ENCODE assay signal across 10 cellular contexts in genomic region chr22:46287873-46288751, GRCh38. TPM values are rescaled to one million over a fixed set of nuclear protein-coding genes. Genes with fewer than 3 reads are reported as not detected.
DNase-seq lines count a peak whose midpoint lies in the region; ATAC-seq and TF ChIP-seq lines count a peak whose summit lies in the region.
"Had no signal": no experiment of that assay in that cellular context is flagged by ENCODE, and none has a peak within 500 bp of the region (broad histone marks: within the 10 kb centered on the region; RNA-seq: fewer than 3 reads in every experiment).

No MANE protein-coding gene starts in this region.

- peaks cover 1% of the 10 kb centered on the region for H3K79me1 ChIP-seq in neuronal stem cell (ENCODE audit: low read depth, low read length)

- H3K4me1 Mint-ChIP-seq in activated T-helper 2 cell treated with anti-CD3 and anti-CD28 coated beads, Interferon-gamma antibody, Interleukin-2, Interleukin-4, amounts not matched to agents 10 μg/mL and 5 μg/mL and 100 μg/mL, durations not matched to agents 14 hours and 24 hours and 36 hours (ENCODE audit: low read depth), result peaks cover 2% of the 10 kb centered on the region
- H3K4me1 Mint-ChIP-seq in mesothelial cell of epicardium, result no peaks in the 10 kb centered on the region

- no peak overlapping the region for H2AFZ ChIP-seq in neuronal stem cell (ENCODE audit: low read length)

- peaks cover 48% of the 10 kb centered on the region for H3K36me3 Mint-ChIP-seq in activated T-helper 2 cell treated with anti-CD3 and anti-CD28 coated beads, Interferon-gamma antibody, Interleukin-2, Interleukin-4, amounts not matched to agents 10 μg/mL and 5 μg/mL and 100 μg/mL, durations not matched to agents 14 hours and 24 hours and 36 hours (ENCODE audit: low read depth)
- H3K36me3 Mint-ChIP-seq in mesothelial cell of epicardium, result peaks cover 32% of the 10 kb centered on the region

- H2BK15ac ChIP-seq in neuronal stem cell (ENCODE audit: low read length), result no peak overlapping the region

- no peaks in the 10 kb centered on the region for H3K4me1 ChIP-seq in neuronal stem cell (ENCODE audit: control insufficient read depth in 2 of 2, insufficient read depth in 1 of 2, low read depth in 1 of 2, low read length in 2 of 2)

- no peak overlapping the region for H4K8ac ChIP-seq in neuronal stem cell (ENCODE audit: low read depth, low read length)

- no peak overlapping the region for H3K4me2 ChIP-seq in neuronal stem cell (ENCODE audit: insufficient read depth, low read length, poor library complexity, severe bottlenecking)

- H3K27ac ChIP-seq in neuronal stem cell (replicated peaks; ENCODE audit: low read length), result no peak overlapping the region
- H3K27ac ChIP-seq: 22Rv1, SK-N-MC had no signal

- peak overlapping the region; percentile 61 for H2BK120ac ChIP-seq in neuronal stem cell (ENCODE audit: low read depth, low read length)

- H3K27me3 Mint-ChIP-seq in activated T-helper 2 cell treated with anti-CD3 and anti-CD28 coated beads, Interferon-gamma antibody, Interleukin-2, Interleukin-4, amounts not matched to agents 10 μg/mL and 5 μg/mL and 100 μg/mL, durations not matched to agents 14 hours and 24 hours and 36 hours (ENCODE audit: low read depth), result no peaks in the 10 kb centered on the region
- no peaks in the 10 kb centered on the region for H3K27me3 Mint-ChIP-seq in mesothelial cell of epicardium (ENCODE audit: low read depth)

- H3K18ac ChIP-seq in neuronal stem cell (ENCODE audit: low read length), result no peak overlapping the region

- no peaks in the 10 kb centered on the region for H3K9me3 Mint-ChIP-seq in activated T-helper 2 cell treated with anti-CD3 and anti-CD28 coated beads, Interferon-gamma antibody, Interleukin-2, Interleukin-4, amounts not matched to agents 10 μg/mL and 5 μg/mL and 100 μg/mL, durations not matched to agents 14 hours and 24 hours and 36 hours
- H3K9me3 Mint-ChIP-seq in mesothelial cell of epicardium, result no peaks in the 10 kb centered on the region

- H3K9ac ChIP-seq in neuronal stem cell (ENCODE audit: low read depth, low read length, poor library complexity), result peak overlapping the region; percentile 0

- intact Hi-C loops in activated T-helper 2 cell treated with anti-CD3 and anti-CD28 coated beads, Interferon-gamma antibody, Interleukin-2, Interleukin-4, amounts not matched to agents 10 μg/mL and 5 μg/mL and 100 μg/mL, durations not matched to agents 14 hours and 24 hours and 36 hours (cut with micrococcal nuclease), result no loop called here

- DNase-seq in NK-92 treated with Interleukin-12 subunit alpha and Interleukin-12 subunit beta, amount 100 ng/mL, for 24 hours (lab: John Stamatoyannopoulos, UW), result peak; percentile 72
- DNase-seq in NK-92 (lab: John Stamatoyannopoulos, UW; ENCODE audit: unreplicated experiment), result no peak
- DNase-seq in activated T-helper 2 cell treated with anti-CD3 and anti-CD28 coated beads, Interferon-gamma antibody, Interleukin-2, Interleukin-4, amounts not matched to agents 10 μg/mL and 5 μg/mL and 100 μg/mL, durations not matched to agents 14 hours and 24 hours and 36 hours (ENCODE audit: low spot score), result peak; percentile 25
- no peak for DNase-seq in neuronal stem cell (ENCODE audit: low spot score)
- DNase-seq in mesothelial cell of epicardium (ENCODE audit: low spot score in 2 of 2, unreplicated experiment in 2 of 2), result no peak
- DNase-seq in hepatic stellate cell (ENCODE audit: low spot score), result no peak

- no peak overlapping the region for H4K91ac ChIP-seq in neuronal stem cell (ENCODE audit: low read depth, low read length, poor library complexity)

- ATAC-seq in HG03097 (IDR thresholded peaks at IDR 0.05; ENCODE audit: low FRiP score, unreplicated experiment) (peak; percentile 66), HG03135 (IDR thresholded peaks at IDR 0.05; ENCODE audit: unreplicated experiment) (no peak)

- H2AK5ac ChIP-seq in neuronal stem cell (ENCODE audit: low read depth, low read length), result peak overlapping the region; percentile 37

- no peak overlapping the region for H3K4ac ChIP-seq in neuronal stem cell (ENCODE audit: low read length)

- no peak for TF ChIP-seq CTCF in mesothelial cell of epicardium (IDR thresholded peaks at IDR 0.05; ENCODE audit: unreplicated experiment)

- peaks cover 0 to 2% of the 10 kb centered on the region in 2 donors for H3K9me3 ChIP-seq in neuronal stem cell (replicated peaks in 1 of 2; ENCODE audit: control insufficient read depth in 2 of 2, insufficient read depth in 1 of 2, low read depth in 1 of 2, low read length in 2 of 2)

- no peak overlapping the region for H2BK5ac ChIP-seq in neuronal stem cell (ENCODE audit: low read length)

- H3K23ac ChIP-seq in neuronal stem cell (ENCODE audit: low read depth, low read length, poor library complexity), result no peak overlapping the region

- H3K14ac ChIP-seq in neuronal stem cell (ENCODE audit: low read length), result peak overlapping the region; percentile 89

- WGBS in neuronal stem cell (ENCODE audit: extremely low coverage in 2 of 2, insufficient read length in 2 of 2, insufficient replicate concordance in 1 of 2), 2 donors, result no CpG with 5 or more reads among the region's 24 CpGs

- peak overlapping the region; percentile 65 for H3K27ac Mint-ChIP-seq in activated T-helper 2 cell treated with anti-CD3 and anti-CD28 coated beads, Interferon-gamma antibody, Interleukin-2, Interleukin-4, amounts not matched to agents 10 μg/mL and 5 μg/mL and 100 μg/mL, durations not matched to agents 14 hours and 24 hours and 36 hours
- H3K27ac Mint-ChIP-seq in mesothelial cell of epicardium, result no peak overlapping the region

- H3K4me3 ChIP-seq in neuronal stem cell (ENCODE audit: low read length in 2 of 2), result no peak overlapping the region
- H3K4me3 ChIP-seq: SK-N-MC had no signal

- no peak overlapping the region for H2BK12ac ChIP-seq in neuronal stem cell (ENCODE audit: low read length)

- peaks cover 7 to 80% of the 10 kb centered on the region in 2 donors for H3K36me3 ChIP-seq in neuronal stem cell (replicated peaks in 1 of 2; ENCODE audit: control insufficient read depth in 2 of 2, insufficient read depth in 2 of 2, low read length in 2 of 2)

- no peaks in the 10 kb centered on the region for H3K27me3 ChIP-seq in neuronal stem cell (ENCODE audit: control insufficient read depth in 3 of 3, insufficient read depth in 3 of 3, low read depth in 1 of 3, low read length in 3 of 3)

- peak overlapping the region; percentile 73 for H3K4me3 Mint-ChIP-seq in activated T-helper 2 cell treated with anti-CD3 and anti-CD28 coated beads, Interferon-gamma antibody, Interleukin-2, Interleukin-4, amounts not matched to agents 10 μg/mL and 5 μg/mL and 100 μg/mL, durations not matched to agents 14 hours and 24 hours and 36 hours (ENCODE audit: low read depth)
- H3K4me3 Mint-ChIP-seq in mesothelial cell of epicardium, result no peak overlapping the region

RNA-seq across cellular contexts. Expression of gene GTSE1, which starts 8.6 kb away (rescaled TPM):
- 46.1 and 47.7 TPM in 2 replicates for total RNA-seq in activated T-helper 2 cell treated with anti-CD3 and anti-CD28 coated beads, Interferon-gamma antibody, Interleukin-2, Interleukin-4, amounts not matched to agents 10 μg/mL and 5 μg/mL and 100 μg/mL, durations not matched to agents 14 hours and 24 hours and 36 hours
- 50.8 TPM for polyA plus RNA-seq in neuronal stem cell (2013, experiment 1 of 2)
- 52.2 TPM for polyA plus RNA-seq in neuronal stem cell (2013, experiment 2 of 2)
- total RNA-seq in mesothelial cell of epicardium, result 15.3 to 18.7 TPM (median 16.7 TPM) in 3 replicates

RNA-seq across cellular contexts. Expression of gene TTC38, which starts 20.3 kb away (rescaled TPM):
- total RNA-seq in activated T-helper 2 cell treated with anti-CD3 and anti-CD28 coated beads, Interferon-gamma antibody, Interleukin-2, Interleukin-4, amounts not matched to agents 10 μg/mL and 5 μg/mL and 100 μg/mL, durations not matched to agents 14 hours and 24 hours and 36 hours, result 20.7 and 21.0 TPM in 2 replicates
- polyA plus RNA-seq in neuronal stem cell (2013, experiment 1 of 2), result 13.9 TPM
- polyA plus RNA-seq in neuronal stem cell (2013, experiment 2 of 2), result 11.4 TPM
- total RNA-seq in mesothelial cell of epicardium, result 30.0 to 30.9 TPM (median 30.3 TPM) in 3 replicates

RNA-seq across cellular contexts. Expression of gene PKDREJ, which starts 25.0 kb away (rescaled TPM):
- not detected in 2 replicates for total RNA-seq in activated T-helper 2 cell treated with anti-CD3 and anti-CD28 coated beads, Interferon-gamma antibody, Interleukin-2, Interleukin-4, amounts not matched to agents 10 μg/mL and 5 μg/mL and 100 μg/mL, durations not matched to agents 14 hours and 24 hours and 36 hours
- not detected for polyA plus RNA-seq in neuronal stem cell (2013, experiment 1 of 2)
- not detected for polyA plus RNA-seq in neuronal stem cell (2013, experiment 2 of 2)
- 0.02 to 0.04 TPM in 2 of 3 replicates, not detected in the other for total RNA-seq in mesothelial cell of epicardium

RNA-seq across cellular contexts. Expression of gene CDPF1, which starts 38.0 kb away (rescaled TPM):
- total RNA-seq in activated T-helper 2 cell treated with anti-CD3 and anti-CD28 coated beads, Interferon-gamma antibody, Interleukin-2, Interleukin-4, amounts not matched to agents 10 μg/mL and 5 μg/mL and 100 μg/mL, durations not matched to agents 14 hours and 24 hours and 36 hours, result 7.7 and 10.7 TPM in 2 replicates
- 14.0 TPM for polyA plus RNA-seq in neuronal stem cell (2013, experiment 1 of 2)
- polyA plus RNA-seq in neuronal stem cell (2013, experiment 2 of 2), result 13.2 TPM
- total RNA-seq in mesothelial cell of epicardium, result 11.5 to 12.8 TPM (median 12.6 TPM) in 3 replicates

RNA-seq across cellular contexts. Expression of gene TRMU, which starts 47.4 kb away (rescaled TPM):
- total RNA-seq in activated T-helper 2 cell treated with anti-CD3 and anti-CD28 coated beads, Interferon-gamma antibody, Interleukin-2, Interleukin-4, amounts not matched to agents 10 μg/mL and 5 μg/mL and 100 μg/mL, durations not matched to agents 14 hours and 24 hours and 36 hours, result 74.1 and 76.0 TPM in 2 replicates
- polyA plus RNA-seq in neuronal stem cell (2013, experiment 1 of 2), result 30.9 TPM
- 33.3 TPM for polyA plus RNA-seq in neuronal stem cell (2013, experiment 2 of 2)
- total RNA-seq in mesothelial cell of epicardium, result 65.5 to 70.6 TPM (median 67.1 TPM) in 3 replicates

Comparison
In these comparisons a context has a peak if more than half of its experiments do, and no peak if none do; other contexts are left out.
1. DNase-seq: peak in NK-92 treated with Interleukin-12 subunit alpha and Interleukin-12 subunit beta, amount 100 ng/mL, for 24 hours (single experiment) and activated T-helper 2 cell treated with anti-CD3 and anti-CD28 coated beads, Interferon-gamma antibody, Interleukin-2, Interleukin-4, amounts not matched to agents 10 μg/mL and 5 μg/mL and 100 μg/mL, durations not matched to agents 14 hours and 24 hours and 36 hours (single experiment); none in NK-92 (single experiment), neuronal stem cell (single experiment), mesothelial cell of epicardium (0 of 2) and hepatic stellate cell (single experiment).